Comparison of ENCODE assay signal across 9 cellular contexts in the genomic region with DNA sequence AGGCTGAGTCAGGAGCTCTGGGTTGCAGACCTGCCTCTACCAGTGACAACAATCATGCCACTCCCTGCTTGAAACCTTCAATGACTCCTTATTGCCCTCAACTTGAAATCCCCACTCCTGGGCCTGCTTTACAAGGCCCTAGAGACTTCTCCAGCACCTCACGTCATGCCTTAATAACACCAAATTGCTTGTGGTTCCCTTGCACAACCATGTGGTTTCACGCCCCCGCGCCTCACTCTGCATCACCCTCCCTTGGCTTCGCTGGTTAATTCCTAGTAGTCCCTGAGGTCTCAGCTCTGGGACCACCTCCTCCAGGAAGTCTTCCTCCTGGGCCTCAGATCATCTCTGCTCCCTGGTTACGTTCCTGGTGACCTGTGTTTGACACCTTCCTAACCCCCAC. TPM values are rescaled to one million over a fixed set of nuclear protein-coding genes. Genes with fewer than 3 reads are reported as not detected.
DNase-seq lines count a peak whose midpoint lies in the region; TF ChIP-seq lines count a peak whose summit lies in the region.
"Had no signal": no experiment of that assay in that cellular context is flagged by ENCODE, and none has a peak within 500 bp of the region (broad histone marks: within the 10 kb centered on the region; RNA-seq: fewer than 3 reads in every experiment).

No MANE protein-coding gene starts in this region.

- H3K9me3 ChIP-seq in effector memory CD4-positive, alpha-beta T cell (ENCODE audit: control insufficient read depth, low read length), result no peaks in the 10 kb centered on the region

- H3K4me3 Mint-ChIP-seq in activated naive CD4-positive, alpha-beta T cell treated with anti-CD3 and anti-CD28 coated beads, Interleukin-2, amount 10 ng/mL, durations not matched to agents 7 days and 5 days, result no peak overlapping the region
- H3K4me3 Mint-ChIP-seq: activated naive CD8-positive, alpha-beta T cell treated with anti-CD3 and anti-CD28 coated beads, Interleukin-2, amount 10 ng/mL, durations not matched to agents 7 days and 5 days had no signal

- no peaks in the 10 kb centered on the region for H3K4me1 ChIP-seq in effector memory CD4-positive, alpha-beta T cell (ENCODE audit: control insufficient read depth, insufficient read depth, low read length, poor library complexity, severe bottlenecking)

- H3K4me1 Mint-ChIP-seq in activated naive CD4-positive, alpha-beta T cell treated with anti-CD3 and anti-CD28 coated beads, Interleukin-2, amount 10 ng/mL, durations not matched to agents 7 days and 5 days, result no peaks in the 10 kb centered on the region

- CTCF ChIA-PET in activated naive CD4-positive, alpha-beta T cell treated with anti-CD3 and anti-CD28 coated beads, Interleukin-2, amount 10 ng/mL, durations not matched to agents 7 days and 5 days (lab: Charles Lee), result interaction anchor here (0.9 to 2.2 kb wide), 3 partner anchors 44 to 66 kb away, joined by 3 to 5 read pairs (median 4); no protein-coding TSS in a partner anchor

- no peaks in the 10 kb centered on the region for H3K36me3 ChIP-seq in effector memory CD4-positive, alpha-beta T cell (ENCODE audit: control insufficient read depth, insufficient read depth, low read length)

- H3K27ac ChIP-seq in effector memory CD4-positive, alpha-beta T cell (ENCODE audit: insufficient read depth, low read length, poor library complexity, severe bottlenecking), result no peak overlapping the region

- no peak overlapping the region for H3K27ac Mint-ChIP-seq in activated naive CD4-positive, alpha-beta T cell treated with anti-CD3 and anti-CD28 coated beads, Interleukin-2, amount 10 ng/mL, durations not matched to agents 7 days and 5 days
- H3K27ac Mint-ChIP-seq: activated naive CD8-positive, alpha-beta T cell treated with anti-CD3 and anti-CD28 coated beads, Interleukin-2, amount 10 ng/mL, durations not matched to agents 7 days and 5 days had no signal

- no peak overlapping the region for H3K4me3 ChIP-seq in fibroblast of villous mesenchyme (ENCODE audit: low read depth, low read length)
- no peak overlapping the region for H3K4me3 ChIP-seq in effector memory CD4-positive, alpha-beta T cell (ENCODE audit: insufficient read depth, low read depth, low read length, poor library complexity, severe bottlenecking)

- no peaks in the 10 kb centered on the region for H3K36me3 Mint-ChIP-seq in activated naive CD4-positive, alpha-beta T cell treated with anti-CD3 and anti-CD28 coated beads, Interleukin-2, amount 10 ng/mL, durations not matched to agents 7 days and 5 days
- H3K36me3 Mint-ChIP-seq: activated naive CD8-positive, alpha-beta T cell treated with anti-CD3 and anti-CD28 coated beads, Interleukin-2, amount 10 ng/mL, durations not matched to agents 7 days and 5 days had no signal

- no peaks in the 10 kb centered on the region for H3K27me3 ChIP-seq in effector memory CD4-positive, alpha-beta T cell (replicated peaks; ENCODE audit: control insufficient read depth, insufficient read depth, low read length, poor library complexity, severe bottlenecking)

- no peak for TF ChIP-seq CTCF in fibroblast of villous mesenchyme (IDR thresholded peaks at IDR 0.05; ENCODE audit: insufficient read depth, low read depth, low read length)

- peaks cover 18% of the 10 kb centered on the region for H3K27me3 Mint-ChIP-seq in activated naive CD4-positive, alpha-beta T cell treated with anti-CD3 and anti-CD28 coated beads, Interleukin-2, amount 10 ng/mL, durations not matched to agents 7 days and 5 days
- H3K27me3 Mint-ChIP-seq: activated naive CD8-positive, alpha-beta T cell treated with anti-CD3 and anti-CD28 coated beads, Interleukin-2, amount 10 ng/mL, durations not matched to agents 7 days and 5 days had no signal

- peak; percentile 58 for DNase-seq in activated naive CD4-positive, alpha-beta T cell treated with Interleukin-2 at 50 U/mL for 16 hours
- no peak for DNase-seq in activated naive CD4-positive, alpha-beta T cell treated with anti-CD3 and anti-CD28 coated beads, Interleukin-2, amount 10 ng/mL, durations not matched to agents 7 days and 5 days
- DNase-seq in UCSD-AML1 (lab: John Stamatoyannopoulos, UW; ENCODE audit: unreplicated experiment), result peak; percentile 44
- DNase-seq in fibroblast of villous mesenchyme (ENCODE audit: low read depth), result peak; percentile 94
- DNase-seq in stimulated activated CD8-positive, alpha-beta memory T cell treated with anti-CD3 and anti-CD28 coated beads, Interleukin-4, amount 100 ng/mL, for 4 hours (ENCODE audit: low read depth in 2 of 2, low spot score in 1 of 2), result peak; percentile 16 to 50
- no peak for DNase-seq in effector memory CD4-positive, alpha-beta T cell
- no peak for DNase-seq in NCI-H526 (lab: John Stamatoyannopoulos, UW)
- no peak for DNase-seq in D341Med (ENCODE audit: low spot score)
- DNase-seq: activated naive CD8-positive, alpha-beta T cell treated with anti-CD3 and anti-CD28 coated beads, Interleukin-2, amount 10 ng/mL, durations not matched to agents 7 days and 5 days had no signal

- no peaks in the 10 kb centered on the region for H3K9me3 Mint-ChIP-seq in activated naive CD4-positive, alpha-beta T cell treated with anti-CD3 and anti-CD28 coated beads, Interleukin-2, amount 10 ng/mL, durations not matched to agents 7 days and 5 days
- H3K9me3 Mint-ChIP-seq: activated naive CD8-positive, alpha-beta T cell treated with anti-CD3 and anti-CD28 coated beads, Interleukin-2, amount 10 ng/mL, durations not matched to agents 7 days and 5 days had no signal

RNA-seq across cellular contexts. Expression of gene EPHA2, which starts 33.0 kb away (rescaled TPM):
- 47.0 and 104 TPM in 2 replicates for total RNA-seq in fibroblast of villous mesenchyme
- total RNA-seq: activated naive CD8-positive, alpha-beta T cell treated with anti-CD3 and anti-CD28 coated beads, Interleukin-2, amount 10 ng/mL, durations not matched to agents 7 days and 5 days had no signal

RNA-seq across cellular contexts. Expression of gene FAM131C, which starts 49.5 kb away (rescaled TPM):
- total RNA-seq in fibroblast of villous mesenchyme, result under 0.01 TPM in 1 of 2 replicates, not detected in the other

Comparison
In these comparisons a context has a peak if more than half of its experiments do, and no peak if none do; other contexts are left out.
1. DNase-seq: peak in activated naive CD4-positive, alpha-beta T cell treated with Interleukin-2 at 50 U/mL for 16 hours (single experiment), UCSD-AML1 (single experiment), fibroblast of villous mesenchyme (single experiment) and stimulated activated CD8-positive, alpha-beta memory T cell treated with anti-CD3 and anti-CD28 coated beads, Interleukin-4, amount 100 ng/mL, for 4 hours (2 of 2); none in activated naive CD4-positive, alpha-beta T cell treated with anti-CD3 and anti-CD28 coated beads, Interleukin-2, amount 10 ng/mL, durations not matched to agents 7 days and 5 days (single experiment), effector memory CD4-positive, alpha-beta T cell (0 of 3), NCI-H526 (0 of 2) and D341Med (single experiment).